ENCODE assay signal across 26 cellular contexts in the genomic region with DNA sequence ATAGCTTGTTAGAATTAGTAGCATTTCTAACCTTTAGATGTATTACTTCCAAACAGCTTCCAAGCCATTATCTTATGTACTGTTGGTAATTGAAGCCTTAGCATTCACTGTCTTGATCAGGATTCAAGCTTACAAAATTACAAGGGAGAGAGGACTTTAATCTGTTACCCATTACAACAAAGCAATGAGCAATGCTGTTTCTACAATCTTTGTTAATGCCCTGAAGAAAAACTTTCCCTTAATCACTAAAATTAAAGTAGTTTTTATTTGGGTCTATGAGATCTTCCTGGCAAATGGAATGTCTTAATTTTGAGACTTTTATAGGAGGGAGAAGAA.
A peak's percentile ranks its signal among the peaks of the same experiment; 100 is the strongest.
DNase-seq lines count a peak whose midpoint lies in the region; ATAC-seq and TF ChIP-seq lines count a peak whose summit lies in the region.
"Had no signal": no experiment of that assay in that cellular context is flagged by ENCODE, and none has a peak within 500 bp of the region (broad histone marks: within the 10 kb centered on the region; RNA-seq: fewer than 3 reads in every experiment).

No MANE protein-coding gene starts in this region.

- intact Hi-C loops in PC-9 (cut with micrococcal nuclease; ENCODE audit: unreplicated experiment) = no loop called here

- CTCF ChIA-PET in PC-9 (lab: Charles Lee) = no interaction called here

- peaks cover 62% of the 10 kb centered on the region for H3K4me1 Mint-ChIP-seq in activated T-cell treated with anti-CD3 and anti-CD28 coated beads, Interleukin-2, amount 50 U/mL, for 24 hours (ENCODE audit: low read depth)
- peaks cover 36% of the 10 kb centered on the region for H3K4me1 Mint-ChIP-seq in stimulated activated effector memory CD8-positive, alpha-beta T cell treated with anti-CD3 and anti-CD28 coated beads, Interleukin-12 subunit alpha, Interleukin-12 subunit beta, amount 100 ng/mL, for 72 hours

- TF ChIP-seq CTCF in PC-9 (conservative IDR thresholded peaks at IDR 0.05) = no peak

- POLR2A ChIA-PET in PC-9 (lab: Charles Lee; ENCODE audit: unreplicated experiment) = no interaction called here

- no peak overlapping the region for H3K4me3 ChIP-seq in PC-9
- H3K4me3 ChIP-seq: body of pancreas, skin epidermis had no signal

- H4K20me1 ChIP-seq in PC-9 (ENCODE audit: insufficient read depth) = peaks cover 25% of the 10 kb centered on the region

- no peak for DNase-seq in activated T-cell treated with anti-CD3 and anti-CD28 coated beads, Interleukin-2, amount 50 U/mL, for 24 hours
- DNase-seq in activated T-cell treated with anti-CD3 and anti-CD28 coated beads for 4 hours (no peak), PC-9 (no peak), epithelial cell of prostate (ENCODE audit: low read depth, low spot score) (no peak), DMS114 treated with DMSO at 0.1 percent for 48 hours (lab: John Stamatoyannopoulos, UW; ENCODE audit: unreplicated experiment) (no peak), 8988T (no peak)
- no peak for DNase-seq in stimulated activated effector memory CD8-positive, alpha-beta T cell treated with anti-CD3 and anti-CD28 coated beads, Interleukin-12 subunit alpha, Interleukin-12 subunit beta, amount 100 ng/mL, for 72 hours (ENCODE audit: low spot score in 2 of 2)
- DNase-seq: ACHN; activated CD8-positive, alpha-beta memory T cell treated with anti-CD3 and anti-CD28 coated beads, Interleukin-2, amount 10 ng/mL, durations not matched to agents 7 days and 5 days; activated gamma-delta T cell treated with Interleukin-2 at 50 U/mL for 16 hours; body of pancreas; C1 segment of cervical spinal cord; cortex of kidney; GF-D8; HCEC 1CT; hypothalamus; naive B cell; NCI-H1417; NCI-H69; SIG-M5; stimulated activated CD4-positive, alpha-beta T cell treated with anti-CD3 and anti-CD28 coated beads, Interleukin-2, amount 100 ng/mL, for 48 hours; substantia nigra had no signal

- H3K9me2 ChIP-seq in PC-9 (ENCODE audit: insufficient read depth) = 0 out of 2 replicates have a peak, but pooled peaks cover 2% of the 10 kb centered on the region

- H3K27ac ChIP-seq in PC-9 (peak overlapping the region; percentile 21; the same call in 1 of the 2 replicates), epithelial cell of prostate (peak overlapping the region; percentile 47)
- H3K27ac ChIP-seq: body of pancreas had no signal

- peaks cover 39% of the 10 kb centered on the region for H3K36me3 Mint-ChIP-seq in activated T-cell treated with anti-CD3 and anti-CD28 coated beads, Interleukin-2, amount 50 U/mL, for 24 hours (ENCODE audit: low read depth)
- peaks cover 15% of the 10 kb centered on the region for H3K36me3 Mint-ChIP-seq in stimulated activated effector memory CD8-positive, alpha-beta T cell treated with anti-CD3 and anti-CD28 coated beads, Interleukin-12 subunit alpha, Interleukin-12 subunit beta, amount 100 ng/mL, for 72 hours

- H3K9me3 ChIP-seq in PC-9 (ENCODE audit: insufficient read depth, low read depth) = no peaks in the 10 kb centered on the region
- H3K9me3 ChIP-seq: body of pancreas had no signal

- H3F3A ChIP-seq in PC-9 (ENCODE audit: insufficient read depth, low read depth) = peaks cover 16% of the 10 kb centered on the region; the same call in 1 of the 2 replicates

- no peak for ATAC-seq in stimulated activated effector memory CD8-positive, alpha-beta T cell treated with anti-CD3 and anti-CD28 coated beads, Interleukin-12 subunit alpha, Interleukin-12 subunit beta, amount 100 ng/mL, for 72 hours
- no peak for ATAC-seq in HG03442 (IDR thresholded peaks at IDR 0.05; ENCODE audit: unreplicated experiment)
- ATAC-seq: activated CD8-positive, alpha-beta memory T cell treated with anti-CD3 and anti-CD28 coated beads, Interleukin-2, amount 10 ng/mL, durations not matched to agents 7 days and 5 days; body of pancreas; WTC11 had no signal

- H3K79me2 ChIP-seq in PC-9 (ENCODE audit: low read depth) = peaks cover 51% of the 10 kb centered on the region

- H3K27me3 Mint-ChIP-seq in activated T-cell treated with anti-CD3 and anti-CD28 coated beads, Interleukin-2, amount 50 U/mL, for 24 hours = no peaks in the 10 kb centered on the region
- H3K27me3 Mint-ChIP-seq: activated CD8-positive, alpha-beta memory T cell treated with anti-CD3 and anti-CD28 coated beads, Interleukin-2, amount 10 ng/mL, durations not matched to agents 7 days and 5 days; memory B cell; naive B cell had no signal

- H3K36me3 ChIP-seq in PC-9 (ENCODE audit: low read depth) = no peaks in the 10 kb centered on the region

- H3K4me1 ChIP-seq in PC-9 (replicated peaks; ENCODE audit: insufficient read depth) = peaks cover 17% of the 10 kb centered on the region

- no peak overlapping the region for H3K4me2 ChIP-seq in PC-9

- H2AFZ ChIP-seq in PC-9 = no peak overlapping the region

- no TSS peak for BruUV-seq in PC-9 (replicated peaks; lab: Mats Ljungman, UMichigan)

- H3K4me3 Mint-ChIP-seq in activated T-cell treated with anti-CD3 and anti-CD28 coated beads, Interleukin-2, amount 50 U/mL, for 24 hours = no peak overlapping the region
- H3K4me3 Mint-ChIP-seq in stimulated activated effector memory CD8-positive, alpha-beta T cell treated with anti-CD3 and anti-CD28 coated beads, Interleukin-12 subunit alpha, Interleukin-12 subunit beta, amount 100 ng/mL, for 72 hours = no peak overlapping the region
- H3K4me3 Mint-ChIP-seq: activated CD8-positive, alpha-beta memory T cell treated with anti-CD3 and anti-CD28 coated beads, Interleukin-2, amount 10 ng/mL, durations not matched to agents 7 days and 5 days; memory B cell; naive B cell; WTC11 had no signal

- no peaks in the 10 kb centered on the region for H3K9me3 Mint-ChIP-seq in activated T-cell treated with anti-CD3 and anti-CD28 coated beads, Interleukin-2, amount 50 U/mL, for 24 hours
- H3K9me3 Mint-ChIP-seq in stimulated activated effector memory CD8-positive, alpha-beta T cell treated with anti-CD3 and anti-CD28 coated beads, Interleukin-12 subunit alpha, Interleukin-12 subunit beta, amount 100 ng/mL, for 72 hours = no peaks in the 10 kb centered on the region
- H3K9me3 Mint-ChIP-seq: memory B cell, naive B cell had no signal

- no peaks in the 10 kb centered on the region for H3K27me3 ChIP-seq in PC-9 (ENCODE audit: insufficient read depth, low read depth)
- H3K27me3 ChIP-seq: body of pancreas had no signal

- H3K27ac Mint-ChIP-seq in activated T-cell treated with anti-CD3 and anti-CD28 coated beads, Interleukin-2, amount 50 U/mL, for 24 hours = peak overlapping the region; percentile 88
- H3K27ac Mint-ChIP-seq in stimulated activated effector memory CD8-positive, alpha-beta T cell treated with anti-CD3 and anti-CD28 coated beads, Interleukin-12 subunit alpha, Interleukin-12 subunit beta, amount 100 ng/mL, for 72 hours = peak overlapping the region; percentile 6
- H3K27ac Mint-ChIP-seq: activated CD8-positive, alpha-beta memory T cell treated with anti-CD3 and anti-CD28 coated beads, Interleukin-2, amount 10 ng/mL, durations not matched to agents 7 days and 5 days; memory B cell; WTC11 had no signal
